Comparison of ENCODE assay signal across 22 cellular contexts in genomic region chr4:89331197-89331596, GRCh38.
"Had no signal": no experiment of that assay in that cellular context is flagged by ENCODE, and none has a peak within 500 bp of the region (broad histone marks: within the 10 kb centered on the region; RNA-seq: fewer than 3 reads in every experiment).

No MANE protein-coding gene starts in this region.

- H3K36me3 Mint-ChIP-seq: natural killer cell treated with Interleukin-12 subunit alpha and Interleukin-12 subunit beta and Interleukin-15 and Interleukin-18, amount 100 ng/mL, for 72 hours had no signal

- H3K4me3 ChIP-seq: breast epithelium, coronary artery, esophagus squamous epithelium, gastrocnemius medialis, ovary, prostate gland, upper lobe of left lung had no signal

- H3K4me1 ChIP-seq: breast epithelium, esophagus squamous epithelium, gastrocnemius medialis, prostate gland, upper lobe of left lung had no signal

- H3K9me3 ChIP-seq: breast epithelium, esophagus squamous epithelium, gastrocnemius medialis, ovary, prostate gland, upper lobe of left lung had no signal

- H3K36me3 ChIP-seq: breast epithelium, esophagus squamous epithelium, gastrocnemius medialis, ovary, prostate gland, upper lobe of left lung had no signal

- H3K27me3 ChIP-seq: breast epithelium, esophagus squamous epithelium, gastrocnemius medialis, ovary, upper lobe of left lung had no signal

- H3K9me3 Mint-ChIP-seq: endodermal cell; memory B cell; natural killer cell treated with Interleukin-12 subunit alpha and Interleukin-12 subunit beta and Interleukin-15 and Interleukin-18, amount 100 ng/mL, for 72 hours had no signal

- ATAC-seq: activated T-helper 17 cell treated with anti-CD3 and anti-CD28 coated beads, Interleukin-2, amount 50 U/mL, for 72 hours; gastrocnemius medialis; natural killer cell treated with Interleukin-12 subunit alpha and Interleukin-12 subunit beta and Interleukin-15 and Interleukin-18, amount 100 ng/mL, for 72 hours; stimulated activated naive CD8-positive, alpha-beta T cell treated with anti-CD3 and anti-CD28 coated beads, Interleukin-15, Interleukin-2, amounts not matched to agents 100 U/mL and 50 U/mL, for 24 hours had no signal

- H3K27me3 Mint-ChIP-seq: activated naive CD8-positive, alpha-beta T cell treated with anti-CD3 and anti-CD28 coated beads, Interleukin-2, amount 10 ng/mL, durations not matched to agents 7 days and 5 days; activated T-cell treated with anti-CD3 and anti-CD28 coated beads, Interleukin-2, amount 50 U/mL, for 24 hours; activated T-helper 17 cell treated with anti-CD3 and anti-CD28 coated beads, Interleukin-2, amount 50 U/mL, for 72 hours; natural killer cell treated with Interleukin-12 subunit alpha and Interleukin-12 subunit beta and Interleukin-15 and Interleukin-18, amount 100 ng/mL, for 72 hours had no signal

- H3K27ac ChIP-seq: breast epithelium, gastrocnemius medialis, ovary, prostate gland had no signal

- H3K4me3 Mint-ChIP-seq: activated naive CD8-positive, alpha-beta T cell treated with anti-CD3 and anti-CD28 coated beads, Interleukin-2, amount 10 ng/mL, durations not matched to agents 7 days and 5 days; activated T-cell treated with anti-CD3 and anti-CD28 coated beads, Interleukin-2, amount 50 U/mL, for 24 hours; activated T-helper 17 cell treated with anti-CD3 and anti-CD28 coated beads, Interleukin-2, amount 50 U/mL, for 72 hours; endodermal cell; memory B cell; natural killer cell treated with Interleukin-12 subunit alpha and Interleukin-12 subunit beta and Interleukin-15 and Interleukin-18, amount 100 ng/mL, for 72 hours had no signal

- DNase-seq: activated CD8-positive, alpha-beta memory T cell treated with anti-CD3 and anti-CD28 coated beads for 24 hours; activated CD8-positive, alpha-beta memory T cell treated with anti-CD3 and anti-CD28 coated beads, Interleukin-2, amount 50 U/mL, for 4 hours; activated naive CD4-positive, alpha-beta T cell; activated naive CD8-positive, alpha-beta T cell treated with anti-CD3 and anti-CD28 coated beads, Interleukin-2, amount 10 ng/mL, durations not matched to agents 7 days and 5 days; activated T-cell treated with anti-CD3 and anti-CD28 coated beads, Interleukin-2, amount 50 U/mL, for 24 hours; amniotic stem cell; endodermal cell; esophagus squamous epithelium; gastrocnemius medialis; hippocampal formation; kidney glomerular epithelial cell; left ventricle myocardium superior; ovary; stimulated activated CD4-positive, alpha-beta T cell treated with anti-CD3 and anti-CD28 coated beads, Interleukin-4, amount 100 ng/mL, for 1 hour; stimulated activated naive CD8-positive, alpha-beta T cell treated with anti-CD3 and anti-CD28 coated beads, Interleukin-15, Interleukin-2, amounts not matched to agents 100 U/mL and 50 U/mL, for 24 hours; upper lobe of left lung had no signal

- H3K27ac Mint-ChIP-seq: activated naive CD8-positive, alpha-beta T cell treated with anti-CD3 and anti-CD28 coated beads, Interleukin-2, amount 10 ng/mL, durations not matched to agents 7 days and 5 days; activated T-cell treated with anti-CD3 and anti-CD28 coated beads, Interleukin-2, amount 50 U/mL, for 24 hours; activated T-helper 17 cell treated with anti-CD3 and anti-CD28 coated beads, Interleukin-2, amount 50 U/mL, for 72 hours; endodermal cell; memory B cell; natural killer cell treated with Interleukin-12 subunit alpha and Interleukin-12 subunit beta and Interleukin-15 and Interleukin-18, amount 100 ng/mL, for 72 hours had no signal
